10 cellular contexts compared by ENCODE assay signal in the genomic region with DNA sequence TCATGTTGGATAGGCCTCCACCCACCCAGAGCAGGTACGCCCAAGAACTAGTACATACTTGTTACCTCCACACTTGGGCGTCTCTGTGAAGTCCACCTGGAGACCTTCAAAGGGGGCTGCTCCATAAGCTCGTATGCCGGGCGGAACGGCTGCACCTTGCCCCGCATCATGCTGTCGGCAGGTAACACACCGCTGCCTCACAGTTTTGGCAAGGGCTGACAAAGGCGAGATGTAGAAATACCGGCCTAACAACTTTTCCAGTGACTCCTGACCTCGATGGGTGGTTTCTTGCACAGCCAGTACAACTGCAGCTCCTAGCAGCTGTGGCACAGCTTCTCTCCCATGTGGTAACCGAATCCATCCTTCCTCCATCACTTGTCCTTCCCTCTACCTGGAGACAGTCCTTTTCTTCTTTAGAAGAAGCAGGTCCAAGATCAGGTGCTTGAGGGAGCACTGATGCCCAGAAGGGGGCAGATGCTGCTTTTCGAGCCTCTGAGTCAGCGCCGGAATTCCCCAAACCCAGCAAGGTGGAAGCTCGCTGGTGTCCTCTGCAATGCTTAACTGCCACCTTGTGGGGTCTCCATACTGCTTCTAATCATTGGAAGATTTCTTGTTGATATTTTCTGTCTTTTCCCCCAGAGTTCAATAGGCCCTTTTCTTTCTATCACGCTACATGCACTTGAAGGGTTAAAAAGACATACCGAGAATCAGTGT. TPM values are rescaled to one million over a fixed set of nuclear protein-coding genes. Genes with fewer than 3 reads are reported as not detected.
DNase-seq lines count a peak whose midpoint lies in the region; ATAC-seq, FAIRE-seq and TF ChIP-seq lines count a peak whose summit lies in the region.
"Not testable (repeated sequence)": the region's sequence is repeated elsewhere in the genome, so short reads cannot be mapped to it uniquely, and the experiment has no call there.
"Had no signal": no experiment of that assay in that cellular context is flagged by ENCODE, and none has a peak within 500 bp of the region (broad histone marks: within the 10 kb centered on the region; RNA-seq: fewer than 3 reads in every experiment).

No MANE protein-coding gene starts in this region.

- H3K9me3 Mint-ChIP-seq in HFFc6; activated CD8-positive, alpha-beta memory T cell treated with anti-CD3 and anti-CD28 coated beads, Interleukin-2, amount 10 ng/mL, durations not matched to agents 7 days and 5 days (ENCODE audit: low read depth); progenitor cell of endocrine pancreas (ENCODE audit: low read depth): not testable (repeated sequence)

- TF ChIP-seq POLR2A in body of pancreas (IDR thresholded peaks at IDR 0.05), result not testable (repeated sequence)

- not testable (repeated sequence) for H3K36me3 Mint-ChIP-seq in HFFc6 (ENCODE audit: low read depth); activated CD8-positive, alpha-beta memory T cell treated with anti-CD3 and anti-CD28 coated beads, Interleukin-2, amount 10 ng/mL, durations not matched to agents 7 days and 5 days; progenitor cell of endocrine pancreas (ENCODE audit: insufficient read depth)

- H3K27me3 ChIP-seq in body of pancreas, hepatocyte: not testable (repeated sequence)

- H3K4me2 ChIP-seq in hepatocyte, result not testable (repeated sequence)

- H3K27ac Mint-ChIP-seq in HFFc6; activated CD8-positive, alpha-beta memory T cell treated with anti-CD3 and anti-CD28 coated beads, Interleukin-2, amount 10 ng/mL, durations not matched to agents 7 days and 5 days; progenitor cell of endocrine pancreas: not testable (repeated sequence)

- H3K4me1 ChIP-seq in body of pancreas, result peaks cover 15% of the 10 kb centered on the region
- not testable (repeated sequence) for H3K4me1 ChIP-seq in hepatocyte (ENCODE audit: insufficient read depth)

- not testable (repeated sequence) for H2AFZ ChIP-seq in hepatocyte

- H3K27me3 Mint-ChIP-seq in HFFc6 (ENCODE audit: insufficient read depth), result peaks cover 19% of the 10 kb centered on the region
- H3K27me3 Mint-ChIP-seq in activated CD8-positive, alpha-beta memory T cell treated with anti-CD3 and anti-CD28 coated beads, Interleukin-2, amount 10 ng/mL, durations not matched to agents 7 days and 5 days; progenitor cell of endocrine pancreas: not testable (repeated sequence)

- not testable (repeated sequence) for H4K20me1 ChIP-seq in hepatocyte (ENCODE audit: insufficient read depth, poor library complexity, severe bottlenecking)

- peak; percentile 69 for TF ChIP-seq CTCF in HFFc6 (IDR thresholded peaks at IDR 0.05)
- TF ChIP-seq CTCF in body of pancreas (IDR thresholded peaks at IDR 0.05), result peak in 3 of 7 experiments; percentile 22 to 29 (median 27)
- peak; percentile 35 for TF ChIP-seq CTCF in hepatocyte (IDR thresholded peaks at IDR 0.05; ENCODE audit: poor library complexity)
- TF ChIP-seq CTCF in progenitor cell of endocrine pancreas (IDR thresholded peaks at IDR 0.05; ENCODE audit: unreplicated experiment), result peak; percentile 37

- H3K79me2 ChIP-seq in hepatocyte, result not testable (repeated sequence)

- peak overlapping the region in 2 of 4 donors; percentile 53 to 61 for H3K27ac ChIP-seq in body of pancreas
- H3K27ac ChIP-seq in hepatocyte, result not testable (repeated sequence)

- not testable (repeated sequence) for H3K4me3 Mint-ChIP-seq in HFFc6; activated CD8-positive, alpha-beta memory T cell treated with anti-CD3 and anti-CD28 coated beads, Interleukin-2, amount 10 ng/mL, durations not matched to agents 7 days and 5 days; progenitor cell of endocrine pancreas (ENCODE audit: low read depth)

- intact Hi-C loops in body of pancreas (cut with DNase I), result not testable (repeated sequence)

- ATAC-seq in activated CD8-positive, alpha-beta memory T cell treated with anti-CD3 and anti-CD28 coated beads, Interleukin-2, amount 10 ng/mL, durations not matched to agents 7 days and 5 days; body of pancreas: not testable (repeated sequence)

- H3K4me3 ChIP-seq in body of pancreas, hepatocyte: not testable (repeated sequence)

- CTCF ChIA-PET in activated CD8-positive, alpha-beta memory T cell treated with anti-CD3 and anti-CD28 coated beads, Interleukin-2, amount 10 ng/mL, durations not matched to agents 7 days and 5 days (lab: Charles Lee), result interaction anchor here (0.7 to 1.4 kb wide), 2 partner anchors 32 to 89 kb away, joined by 3 read pairs; a partner anchor contains a TSS

- H3K36me3 ChIP-seq in body of pancreas (replicated peaks in 1 of 2; ENCODE audit: insufficient read depth in 1 of 2, low read depth in 2 of 2); hepatocyte (replicated peaks; ENCODE audit: insufficient read depth, low read depth): not testable (repeated sequence)

- in situ Hi-C loops in Caki2 (cut with HindIII; ENCODE audit: low pct_unique_long_range_greater_than_20kb, low sequenced_read_pairs), result not testable (repeated sequence)

- not testable (repeated sequence) for H3K9me3 ChIP-seq in body of pancreas; hepatocyte (ENCODE audit: low read depth)

- FAIRE-seq in RCC 7860 (lab: Jason Lieb, UNC), result not testable (repeated sequence)

- H3K4me1 Mint-ChIP-seq in HFFc6 (ENCODE audit: low read depth), result not testable (repeated sequence)
- H3K4me1 Mint-ChIP-seq in activated CD8-positive, alpha-beta memory T cell treated with anti-CD3 and anti-CD28 coated beads, Interleukin-2, amount 10 ng/mL, durations not matched to agents 7 days and 5 days, result peaks cover 14% of the 10 kb centered on the region
- H3K4me1 Mint-ChIP-seq in progenitor cell of endocrine pancreas (ENCODE audit: low read depth), result peaks cover 10% of the 10 kb centered on the region

- 23 to 30% methylated on average over 12 to 19 of the region's 19 CpGs for WGBS in body of pancreas, 2 donors
- WGBS in hepatocyte (ENCODE audit: low lambda C conversion rate, missing lambda C conversion rate), result 59% methylated on average over 19 of the region's 19 CpGs

- H3K9me2 ChIP-seq in hepatocyte (replicated peaks; ENCODE audit: insufficient read depth), result not testable (repeated sequence)

- peak; percentile 50 for DNase-seq in Caki2 (ENCODE audit: low read depth)
- peak; percentile 50 for DNase-seq in HFFc6
- DNase-seq in RCC 7860 (ENCODE audit: low spot score), result peak; percentile 47
- DNase-seq in activated CD8-positive, alpha-beta memory T cell treated with anti-CD3 and anti-CD28 coated beads, Interleukin-2, amount 10 ng/mL, durations not matched to agents 7 days and 5 days, result peak; percentile 68
- peak; percentile 74 to 82 (median 80) for DNase-seq in body of pancreas
- peak; percentile 38 for DNase-seq in hepatocyte (ENCODE audit: low spot score)
- not testable (repeated sequence) for DNase-seq in progenitor cell of endocrine pancreas (ENCODE audit: low spot score, unreplicated experiment)
- peak; percentile 39 for DNase-seq in stimulated activated CD8-positive, alpha-beta memory T cell treated with anti-CD3 and anti-CD28 coated beads, Interleukin-7, amount 100 ng/mL, for 24 hours (ENCODE audit: low read depth)

RNA-seq across cellular contexts. Expression of a gene that starts 32.0 kb away (rescaled TPM):
- 3.5 TPM in 1 of 2 replicates, not detected in the other for total RNA-seq in Caki2 (2014; rRNA removed; shearing (Covaris generic); ENCODE audit: low replicate concordance)
- total RNA-seq in HFFc6 (2021; fragmentation: NEBNext Ultra II Directional; extraction: Animal tissue kit (Norgen Biotek cat#: 25700)), result under 1 TPM in 2 of 6 experiments, not detected in 4; 0.30 to 0.57 TPM
- total RNA-seq in activated CD8-positive, alpha-beta memory T cell treated with anti-CD3 and anti-CD28 coated beads, Interleukin-2, amount 10 ng/mL, durations not matched to agents 7 days and 5 days, result 1 to 10 TPM in 1 of 2 experiments, under 1 TPM in 1; 0.91 to 1.1 TPM
- total RNA-seq in body of pancreas (not detected), hepatocyte (not detected in 2 replicates), progenitor cell of endocrine pancreas (1.6 and 3.0 TPM in 2 replicates)
- 0.27 and 2.1 TPM in 2 replicates for polyA plus RNA-seq in hepatocyte
- total RNA-seq: omental fat pad, suprapubic skin had no signal

RNA-seq across cellular contexts. Expression of a gene that starts 37.3 kb away (rescaled TPM):
- 8.1 and 9.5 TPM in 2 replicates for total RNA-seq in Caki2 (2014; rRNA removed; shearing (Covaris generic); ENCODE audit: low replicate concordance)
- total RNA-seq in HFFc6 (2021; fragmentation: NEBNext Ultra II Directional; extraction: Animal tissue kit (Norgen Biotek cat#: 25700)), result 1 to 10 TPM; 4.6 to 6.8 (median 5.6) TPM
- total RNA-seq in activated CD8-positive, alpha-beta memory T cell treated with anti-CD3 and anti-CD28 coated beads, Interleukin-2, amount 10 ng/mL, durations not matched to agents 7 days and 5 days, result 10 to 100 TPM; 29.2 to 47.4 TPM
- total RNA-seq in body of pancreas (10 to 100 TPM in 1 of 2 donors, 1 to 10 TPM in 1; 4.7 to 10.9 TPM), hepatocyte (7.8 and 11.8 TPM in 2 replicates), progenitor cell of endocrine pancreas (13.5 and 13.8 TPM in 2 replicates)
- 7.9 and 8.0 TPM in 2 replicates for polyA plus RNA-seq in hepatocyte

RNA-seq across cellular contexts. Expression of a gene that starts 52.5 kb away (rescaled TPM):
- total RNA-seq in Caki2 (2014; rRNA removed; shearing (Covaris generic); ENCODE audit: low replicate concordance), result 0.17 and 1.8 TPM in 2 replicates
- total RNA-seq in HFFc6 (2021; fragmentation: NEBNext Ultra II Directional; extraction: Animal tissue kit (Norgen Biotek cat#: 25700)), result not detected
- total RNA-seq in activated CD8-positive, alpha-beta memory T cell treated with anti-CD3 and anti-CD28 coated beads, Interleukin-2, amount 10 ng/mL, durations not matched to agents 7 days and 5 days, result under 1 TPM; 0.49 to 0.79 TPM
- total RNA-seq in body of pancreas (not detected), hepatocyte (not detected in 2 replicates), progenitor cell of endocrine pancreas (not detected in 2 replicates)
- not detected in 2 replicates for polyA plus RNA-seq in hepatocyte
